Comparison of ENCODE assay signal across 24 cellular contexts in the genomic region with DNA sequence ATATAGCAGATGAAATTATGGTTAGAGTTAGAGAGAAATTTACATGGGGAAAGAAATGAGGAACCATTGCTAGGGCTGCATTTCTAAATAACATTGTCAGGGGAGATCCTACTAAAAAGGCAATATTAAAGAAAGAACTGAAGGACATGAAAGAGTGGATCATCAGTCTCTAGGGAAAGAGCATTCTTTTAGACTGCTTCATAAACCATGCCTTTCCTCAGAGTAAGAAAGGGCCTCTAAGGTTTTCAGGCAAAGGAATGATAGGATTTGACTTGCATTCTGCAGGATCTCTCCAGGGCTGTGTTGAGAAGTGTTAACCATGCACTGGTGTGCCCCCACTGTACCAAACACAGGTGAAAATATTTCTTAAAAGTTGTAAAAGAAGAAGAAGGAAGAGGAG.
"Had no signal": no experiment of that assay in that cellular context is flagged by ENCODE, and none has a peak within 500 bp of the region (broad histone marks: within the 10 kb centered on the region; RNA-seq: fewer than 3 reads in every experiment).

No MANE protein-coding gene starts in this region.

- H3K36me3 ChIP-seq: brain microvascular endothelial cell, lower lobe of right lung, sigmoid colon, spleen, thyroid gland, upper lobe of right lung had no signal

- H3K27me3 Mint-ChIP-seq: activated naive CD8-positive, alpha-beta T cell treated with anti-CD3 and anti-CD28 coated beads, Interleukin-2, amount 10 ng/mL, durations not matched to agents 7 days and 5 days; naive B cell had no signal

- ATAC-seq: lower lobe of right lung; stimulated activated naive CD8-positive, alpha-beta T cell treated with anti-CD3 and anti-CD28 coated beads, Interleukin-15, Interleukin-2, amounts not matched to agents 100 U/mL and 50 U/mL, for 24 hours; upper lobe of right lung had no signal

- H3K27ac Mint-ChIP-seq: activated naive CD4-positive, alpha-beta T cell treated with anti-CD3 and anti-CD28 coated beads for 36 hours; activated naive CD8-positive, alpha-beta T cell treated with anti-CD3 and anti-CD28 coated beads, Interleukin-2, amount 10 ng/mL, durations not matched to agents 7 days and 5 days; naive B cell; T-helper 1 cell treated with Interleukin-12 subunit alpha and Interleukin-12 subunit beta and Interleukin-4 antibody, amounts not matched to agents 30 μg/mL and 1 μg/mL, for 36 hours had no signal

- H3K27me3 ChIP-seq: brain microvascular endothelial cell, sigmoid colon, spleen, thyroid gland, upper lobe of right lung had no signal

- DNase-seq: activated CD4-positive, alpha-beta T cell treated with anti-CD3 and anti-CD28 coated beads for 4 hours; activated CD4-positive, alpha-beta T cell treated with anti-CD3 and anti-CD28 coated beads, Interleukin-2, amount 50 U/mL, for 48 hours; activated CD4-positive, CD25-positive, alpha-beta regulatory T cell; activated CD8-positive, alpha-beta memory T cell treated with anti-CD3 and anti-CD28 coated beads, Interleukin-2, amount 50 U/mL, for 48 hours; activated naive CD4-positive, alpha-beta T cell treated with anti-CD3 and anti-CD28 coated beads for 36 hours; activated naive CD8-positive, alpha-beta T cell treated with anti-CD3 and anti-CD28 coated beads, Interleukin-2, amount 10 ng/mL, durations not matched to agents 7 days and 5 days; activated T-cell treated with anti-CD3 and anti-CD28 coated beads, Interleukin-2, amount 50 U/mL, for 48 hours; anterior cingulate cortex; brain microvascular endothelial cell; caudate nucleus; dermis blood vessel endothelial cell; effector memory CD4-positive, alpha-beta T cell; kidney; lower lobe of right lung; naive B cell; retina; sigmoid colon; spleen; stimulated activated CD4-positive, alpha-beta T cell treated with anti-CD3 and anti-CD28 coated beads, Interleukin-4, amount 100 ng/mL, for 4 hours; stimulated activated naive CD8-positive, alpha-beta T cell treated with anti-CD3 and anti-CD28 coated beads, Interleukin-15, Interleukin-2, amounts not matched to agents 100 U/mL and 50 U/mL, for 24 hours; substantia nigra; thyroid gland; upper lobe of right lung had no signal

- H3K4me1 Mint-ChIP-seq: activated naive CD8-positive, alpha-beta T cell treated with anti-CD3 and anti-CD28 coated beads, Interleukin-2, amount 10 ng/mL, durations not matched to agents 7 days and 5 days; naive B cell had no signal

- H3K27ac ChIP-seq: brain microvascular endothelial cell, lower lobe of right lung, sigmoid colon, spleen, thyroid gland, upper lobe of right lung had no signal

- H3K36me3 Mint-ChIP-seq: activated naive CD8-positive, alpha-beta T cell treated with anti-CD3 and anti-CD28 coated beads, Interleukin-2, amount 10 ng/mL, durations not matched to agents 7 days and 5 days; naive B cell had no signal

- H3K4me3 Mint-ChIP-seq: activated naive CD4-positive, alpha-beta T cell treated with anti-CD3 and anti-CD28 coated beads for 36 hours; activated naive CD8-positive, alpha-beta T cell treated with anti-CD3 and anti-CD28 coated beads, Interleukin-2, amount 10 ng/mL, durations not matched to agents 7 days and 5 days; naive B cell; T-helper 1 cell treated with Interleukin-12 subunit alpha and Interleukin-12 subunit beta and Interleukin-4 antibody, amounts not matched to agents 30 μg/mL and 1 μg/mL, for 36 hours had no signal

- H3K4me3 ChIP-seq: lower lobe of right lung, sigmoid colon, spleen, thyroid gland, upper lobe of right lung had no signal

- H3K4me1 ChIP-seq: lower lobe of right lung, spleen, thyroid gland, upper lobe of right lung had no signal

- H3K9me3 ChIP-seq: lower lobe of right lung, sigmoid colon, spleen, thyroid gland, upper lobe of right lung had no signal
